In the genomic region with DNA sequence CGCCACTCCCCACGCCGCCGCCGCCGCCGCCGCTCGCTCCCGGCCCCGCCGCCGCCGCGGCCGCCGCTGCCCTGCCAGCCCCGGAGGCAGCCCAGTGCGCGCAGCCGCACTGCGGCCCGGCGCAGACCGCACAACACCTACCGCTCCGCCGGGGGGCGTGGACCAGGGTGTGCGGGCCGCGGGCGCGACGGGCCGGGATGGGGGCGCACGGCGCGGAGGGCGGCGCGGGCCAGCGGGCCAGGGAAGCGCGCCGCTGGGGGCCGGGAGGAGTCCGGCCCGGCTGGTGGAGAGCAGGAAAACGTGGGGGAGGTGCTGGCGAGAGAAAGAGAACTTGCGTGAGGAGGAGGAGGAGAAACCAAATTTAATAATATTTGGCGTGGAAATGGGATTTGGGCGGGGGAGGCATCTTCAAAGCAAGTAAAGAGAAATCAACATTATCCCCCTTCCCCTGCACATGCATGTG, we compare ENCODE assay signal across 8 cellular contexts. TPM values are rescaled to one million over a fixed set of nuclear protein-coding genes. Genes with fewer than 3 reads are reported as not detected.
DNase-seq lines count a peak whose midpoint lies in the region; ATAC-seq and TF ChIP-seq lines count a peak whose summit lies in the region.

Gene RFX7 (minus strand): TSS at position 106 of the 463 bp plus-strand sequence. CDS start 594 bp downstream, outside the sequence.

- intact Hi-C loops in psoas muscle (cut with DNase I) (loop anchor here (2.0 to 10.0 kb wide), 5 partner anchors 139 to 252 kb away; partner anchors contain the start of gene NEDD4 (in 2 of the 2)), uterus (cut with DNase I; ENCODE audit: low total_unique reads) (no loop called here)

- H3F3A ChIP-seq in DOHH2 (ENCODE audit: control insufficient read depth, insufficient read depth) (peaks cover 14% of the 10 kb centered on the region), Loucy (ENCODE audit: low read depth) (0 out of 2 replicates have a peak, but pooled peaks cover 4% of the 10 kb centered on the region)

- H3K9me3 ChIP-seq in DOHH2 (ENCODE audit: control insufficient read depth, insufficient read depth, low read length), result no peaks in the 10 kb centered on the region; the same call in 1 of the 2 replicates
- H3K9me3 ChIP-seq in Loucy (ENCODE audit: insufficient read depth, low read depth, low read length), result no peaks in the 10 kb centered on the region
- no peaks in the 10 kb centered on the region for H3K9me3 ChIP-seq in right atrium auricular region
- no peaks in the 10 kb centered on the region for H3K9me3 ChIP-seq in psoas muscle
- H3K9me3 ChIP-seq in uterus, result no peaks in the 10 kb centered on the region

- DNase-seq in T-helper 1 cell (peak; percentile 59 to 80 (median 68)), amygdala (lab: John Stamatoyannopoulos, UW) (peak in 49 of 56 donors; percentile 18 to 88 (median 62)), right atrium auricular region (ENCODE audit: low spot score) (peak; percentile 62), psoas muscle (peak; percentile 83 to 88), uterus (peak; percentile 62 to 72)

- peak within 1 kb of the TSS; percentile 84; the same call in 1 of the 2 replicates for H2AFZ ChIP-seq in Loucy (ENCODE audit: low read length)

- H3K27me3 ChIP-seq in DOHH2 (ENCODE audit: control insufficient read depth, low read length), result no peaks in the 10 kb centered on the region
- no peaks in the 10 kb centered on the region for H3K27me3 ChIP-seq in Loucy (ENCODE audit: insufficient read depth, low read length, poor library complexity, severe bottlenecking)
- H3K27me3 ChIP-seq in right atrium auricular region, result no peaks in the 10 kb centered on the region
- no peaks in the 10 kb centered on the region for H3K27me3 ChIP-seq in psoas muscle (ENCODE audit: insufficient read depth in 3 of 3, low read length in 2 of 3)
- no peaks in the 10 kb centered on the region for H3K27me3 ChIP-seq in uterus

- ATAC-seq in GM21737 (IDR thresholded peaks at IDR 0.05; ENCODE audit: unreplicated experiment) (peak; percentile 53), psoas muscle (peak; percentile 78 to 85 (median 82))

- no peaks in the 10 kb centered on the region for H3K9me2 ChIP-seq in DOHH2 (replicated peaks; ENCODE audit: control insufficient read depth, low read length)
- no peaks in the 10 kb centered on the region for H3K9me2 ChIP-seq in Loucy (replicated peaks; ENCODE audit: low read depth, low read length)

- peak within 1 kb of the TSS; percentile 96 for H3K9ac ChIP-seq in Loucy (ENCODE audit: low read depth, low read length, poor library complexity, severe bottlenecking)

- peaks cover 63% of the 10 kb centered on the region for H3K79me2 ChIP-seq in DOHH2 (ENCODE audit: control insufficient read depth, low read length)
- H3K79me2 ChIP-seq in Loucy (ENCODE audit: insufficient read depth, low read length), result peaks cover 52% of the 10 kb centered on the region

- H4K20me1 ChIP-seq in DOHH2 (ENCODE audit: control insufficient read depth, insufficient read depth, low read depth, low read length) (no peaks in the 10 kb centered on the region), Loucy (ENCODE audit: insufficient read depth, low read length, poor library complexity, severe bottlenecking) (peaks cover 35% of the 10 kb centered on the region)

- H3K36me3 ChIP-seq in DOHH2 (ENCODE audit: control insufficient read depth, low read length), result peaks cover 26% of the 10 kb centered on the region
- no peaks in the 10 kb centered on the region for H3K36me3 ChIP-seq in Loucy (ENCODE audit: insufficient read depth, low read length)
- no peaks in the 10 kb centered on the region for H3K36me3 ChIP-seq in right atrium auricular region
- no peaks in the 10 kb centered on the region for H3K36me3 ChIP-seq in psoas muscle (ENCODE audit: insufficient read depth in 1 of 2, low read depth in 1 of 2)
- no peaks in the 10 kb centered on the region for H3K36me3 ChIP-seq in uterus

- H3K4me1 ChIP-seq in DOHH2 (ENCODE audit: control insufficient read depth, low read length) (peaks cover 42% of the 10 kb centered on the region), Loucy (ENCODE audit: insufficient read depth, low read length, poor library complexity, severe bottlenecking) (peaks cover 40% of the 10 kb centered on the region), right atrium auricular region (peaks cover 0 to 32% of the 10 kb centered on the region in 2 donors), psoas muscle (peaks cover 21% of the 10 kb centered on the region), uterus (peaks cover 0 to 6% of the 10 kb centered on the region in 2 donors)

- H3K4me2 ChIP-seq in DOHH2 (ENCODE audit: low read length) (peak within 1 kb of the TSS; percentile 98), Loucy (ENCODE audit: low read depth, low read length, poor library complexity, severe bottlenecking) (peak within 1 kb of the TSS; percentile 91)

- TF ChIP-seq CTCF in DOHH2 (IDR thresholded peaks at IDR 0.05; ENCODE audit: low read depth, low read length, poor library complexity, severe bottlenecking) (no peak), Loucy (conservative IDR thresholded peaks at IDR 0.05; ENCODE audit: low read length) (no peak), right atrium auricular region (IDR thresholded peaks at IDR 0.05) (no peak), psoas muscle (IDR thresholded peaks at IDR 0.05) (peak; percentile 30), uterus (IDR thresholded peaks at IDR 0.05) (peak in 2 of 4 experiments; percentile 8 to 26)

- WGBS in psoas muscle, 3 donors, result 0 to 1% (median 1%) methylated on average over 30 to 55 of the region's 55 CpGs

- H3K27ac ChIP-seq in DOHH2 (ENCODE audit: low read depth, low read length) (peak within 1 kb of the TSS; percentile 92), right atrium auricular region (peak within 1 kb of the TSS; percentile 90 to 91), psoas muscle (peak within 1 kb of the TSS; percentile 87), uterus (peak within 1 kb of the TSS; percentile 93)

- TF ChIP-seq POLR2A in uterus (IDR thresholded peaks at IDR 0.05), result peak; percentile 22 to 39

- peak within 1 kb of the TSS; percentile 95 for H3K4me3 ChIP-seq in DOHH2 (ENCODE audit: low read length)
- peak within 1 kb of the TSS; percentile 99 for H3K4me3 ChIP-seq in Loucy (ENCODE audit: low read length, poor library complexity, severe bottlenecking)
- peak within 1 kb of the TSS; percentile 94 to 95 for H3K4me3 ChIP-seq in right atrium auricular region
- H3K4me3 ChIP-seq in psoas muscle, result peak within 1 kb of the TSS; percentile 78
- H3K4me3 ChIP-seq in uterus, result peak within 1 kb of the TSS; percentile 86 to 97

RNA-seq across cellular contexts. Expression of gene RFX7, which starts in this region (rescaled TPM):
- total RNA-seq in right atrium auricular region (1 to 10 TPM; 4.4 to 5.9 TPM), psoas muscle (10 to 100 TPM; 11.8 to 17.6 (median 14.3) TPM), uterus (10 to 100 TPM in 2 of 4 donors, 1 to 10 TPM in 2; 3.1 to 22.9 (median 11.9) TPM)
- polyA plus RNA-seq in psoas muscle, result 1 to 10 TPM in 2 of 3 donors, under 1 TPM in 1; 0.83 to 6.1 (median 2.2) TPM

Comparison
In these comparisons a context has a peak if more than half of its experiments do, and no peak if none do; other contexts are left out.
1. Peak in every context shown above with its lines: DNase-seq, ATAC-seq, H3K4me3 ChIP-seq and H3K27ac ChIP-seq.